In the genomic region with DNA sequence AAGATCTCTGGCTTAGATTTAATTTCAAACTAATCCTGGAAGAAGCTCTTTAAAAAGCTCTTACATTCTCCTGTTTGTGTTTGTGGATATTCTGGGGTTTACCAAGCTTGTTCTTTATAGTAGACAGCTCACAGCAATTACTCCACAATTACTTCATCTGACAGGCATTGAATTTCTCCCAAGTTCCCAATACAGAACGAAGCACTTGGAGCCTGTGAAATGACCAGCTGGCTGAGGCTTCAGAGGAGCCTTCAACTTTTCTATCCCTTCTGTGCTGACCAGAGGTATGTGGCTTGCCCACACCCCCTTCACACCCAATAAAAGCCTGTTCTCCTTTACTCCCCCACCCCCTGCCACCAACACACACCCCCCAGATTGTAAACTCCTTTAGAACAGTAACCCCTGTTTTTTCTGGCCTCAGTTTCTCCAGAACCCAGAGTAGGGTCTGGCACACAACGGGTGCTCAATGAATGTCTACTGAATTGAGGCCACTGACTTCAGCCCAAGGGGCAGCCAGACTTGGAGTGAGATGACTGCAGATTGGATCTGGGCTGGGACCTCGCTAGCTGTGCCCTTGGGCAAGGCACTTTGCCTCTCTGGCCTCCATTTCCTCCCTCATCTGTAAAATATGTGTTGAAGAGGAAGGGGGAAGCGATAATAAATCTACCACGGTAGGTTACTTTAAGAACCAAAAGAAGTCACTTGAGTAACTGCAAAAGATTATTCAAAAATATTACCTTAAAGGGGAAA, we compare ENCODE assay signal across 15 cellular contexts. TPM values are rescaled to one million over a fixed set of nuclear protein-coding genes. Genes with fewer than 3 reads are reported as not detected.
DNase-seq lines count a peak whose midpoint lies in the region; ATAC-seq and TF ChIP-seq lines count a peak whose summit lies in the region.
"Had no signal": no experiment of that assay in that cellular context is flagged by ENCODE, and none has a peak within 500 bp of the region (broad histone marks: within the 10 kb centered on the region; RNA-seq: fewer than 3 reads in every experiment).

No MANE protein-coding gene starts in this region.

- no peak overlapping the region for H2BK15ac ChIP-seq in H9 (ENCODE audit: low read depth, low read length)

- no peak overlapping the region for H3K9ac ChIP-seq in H9 (ENCODE audit: extremely low read depth, insufficient read length, low read length)

- H3K4me2 ChIP-seq in H9 (ENCODE audit: insufficient read depth, insufficient read length, low read length), result peak overlapping the region; percentile 85

- H3K56ac ChIP-seq in H9 (ENCODE audit: insufficient read length, low read depth, low read length), result no peak overlapping the region

- H3K4me3 Mint-ChIP-seq in H9 (peak overlapping the region in 1 of 2 experiments; percentile 3; a peak in 1 of 5 replicates), progenitor cell of endocrine pancreas (ENCODE audit: low read depth) (peak overlapping the region; percentile 24)
- H3K4me3 Mint-ChIP-seq in activated CD4-positive, alpha-beta memory T cell treated with anti-CD3 and anti-CD28 coated beads, Interleukin-2, amount 10 ng/mL, durations not matched to agents 7 days and 5 days, result no peak overlapping the region

- no CpG with 5 or more reads among the region's 5 CpGs for WGBS in H9 (ENCODE audit: extremely low coverage, insufficient read length, low lambda C conversion rate)

- peaks cover 15% of the 10 kb centered on the region for H3K23me2 ChIP-seq in H9 (ENCODE audit: insufficient read length, low read depth, low read length, poor library complexity, severe bottlenecking)

- peaks cover 3% of the 10 kb centered on the region for H4K20me1 ChIP-seq in H9 (ENCODE audit: control insufficient read depth, insufficient read depth, insufficient read length)

- no peak overlapping the region for H3K14ac ChIP-seq in H9 (ENCODE audit: insufficient read depth, low read length)

- no peak overlapping the region for H3K4ac ChIP-seq in H9 (ENCODE audit: low read depth, low read length)

- no peak overlapping the region for H2BK120ac ChIP-seq in H9 (ENCODE audit: low read depth, low read length, poor library complexity, severe bottlenecking)

- H3K23ac ChIP-seq in H9 (ENCODE audit: insufficient read length, low read depth, low read length), result no peak overlapping the region

- no peak overlapping the region for H2AK5ac ChIP-seq in H9 (ENCODE audit: insufficient read length, low read length)

- H3K4me3 ChIP-seq in RWPE2 (ENCODE audit: severe bottlenecking), result no peak overlapping the region
- H3K4me3 ChIP-seq: ascending aorta, mucosa of descending colon had no signal

- H3K79me1 ChIP-seq in H9 (ENCODE audit: insufficient read depth, low read depth, low read length, poor library complexity, severe bottlenecking), result no peaks in the 10 kb centered on the region

- no peak overlapping the region for H2BK20ac ChIP-seq in H9 (ENCODE audit: low read depth, low read length, poor library complexity, severe bottlenecking)

- H3K27me3 Mint-ChIP-seq in H9 (ENCODE audit: low read depth) (peaks cover 35% of the 10 kb centered on the region), progenitor cell of endocrine pancreas (peaks cover 28% of the 10 kb centered on the region)
- H3K27me3 Mint-ChIP-seq in activated CD4-positive, alpha-beta memory T cell treated with anti-CD3 and anti-CD28 coated beads, Interleukin-2, amount 10 ng/mL, durations not matched to agents 7 days and 5 days, result peaks cover 77% of the 10 kb centered on the region

- H3T11ph ChIP-seq in H9 (ENCODE audit: low read length), result no peak overlapping the region

- no peak overlapping the region for H2BK12ac ChIP-seq in H9 (ENCODE audit: insufficient read length, low read depth, low read length)

- no peak overlapping the region for H3K27ac ChIP-seq in H9 (ENCODE audit: insufficient read length, low read depth, low read length)
- peak overlapping the region; percentile 89 for H3K27ac ChIP-seq in RWPE2 (ENCODE audit: poor library complexity, severe bottlenecking)
- H3K27ac ChIP-seq: ascending aorta had no signal

- H3K9me3 ChIP-seq in H9 (ENCODE audit: control insufficient read depth, low read depth, low read length), result no peaks in the 10 kb centered on the region
- no peaks in the 10 kb centered on the region for H3K9me3 ChIP-seq in RWPE2 (ENCODE audit: severe bottlenecking)
- H3K9me3 ChIP-seq: ascending aorta, mucosa of descending colon had no signal

- no peak overlapping the region for H2BK5ac ChIP-seq in H9 (ENCODE audit: insufficient read length, low read length)

- no peak for TF ChIP-seq CTCF in H9 (conservative IDR thresholded peaks at IDR 0.05)
- TF ChIP-seq CTCF in RWPE2 (IDR thresholded peaks at IDR 0.05; ENCODE audit: poor library complexity, severe bottlenecking), result no peak
- TF ChIP-seq CTCF in progenitor cell of endocrine pancreas (IDR thresholded peaks at IDR 0.05; ENCODE audit: unreplicated experiment), result no peak

- H3K4me1 ChIP-seq in H9 (ENCODE audit: insufficient read depth, low read length) (no peaks in the 10 kb centered on the region), RWPE2 (ENCODE audit: insufficient read depth, poor library complexity, severe bottlenecking) (peaks cover 65% of the 10 kb centered on the region)

- H4K91ac ChIP-seq in H9 (ENCODE audit: insufficient read length, low read depth, low read length), result no peak overlapping the region

- H3K36me3 Mint-ChIP-seq in H9 (ENCODE audit: insufficient read depth in 1 of 3, low read depth in 3 of 3) (no peaks in the 10 kb centered on the region), progenitor cell of endocrine pancreas (ENCODE audit: insufficient read depth) (no peaks in the 10 kb centered on the region)
- no peaks in the 10 kb centered on the region for H3K36me3 Mint-ChIP-seq in activated CD4-positive, alpha-beta memory T cell treated with anti-CD3 and anti-CD28 coated beads, Interleukin-2, amount 10 ng/mL, durations not matched to agents 7 days and 5 days (ENCODE audit: low read depth)
- H3K36me3 Mint-ChIP-seq: stimulated activated memory B cell treated with anti-CD40 and anti-IgM and Interleukin-4, amounts not matched to agents 10 μg/mL and 1 μg/mL and 100 μg/mL, for 72 hours had no signal

- H2AFZ ChIP-seq in H9 (ENCODE audit: low read length), result no peak overlapping the region

- H4K5ac ChIP-seq in H9 (ENCODE audit: insufficient read length, low read depth, low read length), result no peak overlapping the region

- H3K36me3 ChIP-seq in RWPE2 (ENCODE audit: low read depth), result no peaks in the 10 kb centered on the region
- H3K36me3 ChIP-seq: ascending aorta had no signal

- H3K27ac Mint-ChIP-seq in H9 (peak overlapping the region in 1 of 3 experiments; percentile 20; a peak in 1 of 7 replicates), progenitor cell of endocrine pancreas (peak overlapping the region; percentile 67)
- no peak overlapping the region for H3K27ac Mint-ChIP-seq in activated CD4-positive, alpha-beta memory T cell treated with anti-CD3 and anti-CD28 coated beads, Interleukin-2, amount 10 ng/mL, durations not matched to agents 7 days and 5 days
- H3K27ac Mint-ChIP-seq: stimulated activated memory B cell treated with anti-CD40 and anti-IgM and Interleukin-4, amounts not matched to agents 10 μg/mL and 1 μg/mL and 100 μg/mL, for 72 hours had no signal

- ATAC-seq in RWPE2 (ENCODE audit: low read depth) (no peak), GM18519 (IDR thresholded peaks at IDR 0.05; ENCODE audit: low FRiP score, unreplicated experiment) (no peak), HG03520 (IDR thresholded peaks at IDR 0.05; ENCODE audit: unreplicated experiment) (no peak)
- ATAC-seq: stimulated activated memory B cell treated with anti-CD40 and anti-IgM and Interleukin-4, amounts not matched to agents 10 μg/mL and 1 μg/mL and 100 μg/mL, for 72 hours had no signal

- H4K8ac ChIP-seq in H9 (replicated peaks; ENCODE audit: insufficient read length, low read depth, low read length), result no peak overlapping the region

- H3K18ac ChIP-seq in H9 (ENCODE audit: insufficient read length, low read depth, low read length), result no peak overlapping the region

- H3K9me3 Mint-ChIP-seq in H9 (no peaks in the 10 kb centered on the region; a peak in 1 of 5 replicates), progenitor cell of endocrine pancreas (ENCODE audit: low read depth) (no peaks in the 10 kb centered on the region)
- no peaks in the 10 kb centered on the region for H3K9me3 Mint-ChIP-seq in activated CD4-positive, alpha-beta memory T cell treated with anti-CD3 and anti-CD28 coated beads, Interleukin-2, amount 10 ng/mL, durations not matched to agents 7 days and 5 days
- H3K9me3 Mint-ChIP-seq: stimulated activated memory B cell treated with anti-CD40 and anti-IgM and Interleukin-4, amounts not matched to agents 10 μg/mL and 1 μg/mL and 100 μg/mL, for 72 hours had no signal

- H3K4me1 Mint-ChIP-seq in H9, result peaks cover 45 to 60% of the 10 kb centered on the region in 2 experiments
- peaks cover 25% of the 10 kb centered on the region for H3K4me1 Mint-ChIP-seq in progenitor cell of endocrine pancreas (ENCODE audit: low read depth)
- peaks cover 41% of the 10 kb centered on the region for H3K4me1 Mint-ChIP-seq in activated CD4-positive, alpha-beta memory T cell treated with anti-CD3 and anti-CD28 coated beads, Interleukin-2, amount 10 ng/mL, durations not matched to agents 7 days and 5 days

- POLR2A ChIA-PET in activated CD4-positive, alpha-beta memory T cell treated with anti-CD3 and anti-CD28 coated beads, Interleukin-2, amount 10 ng/mL, durations not matched to agents 7 days and 5 days (lab: Charles Lee), result interaction anchor here (0.6 to 1.7 kb wide), 2 partner anchors 47 to 186 kb away, joined by 3 to 9 read pairs; no protein-coding TSS in a partner anchor

- CTCF ChIA-PET in activated CD4-positive, alpha-beta memory T cell treated with anti-CD3 and anti-CD28 coated beads, Interleukin-2, amount 10 ng/mL, durations not matched to agents 7 days and 5 days (lab: Charles Lee), result interaction anchor here (6.7 kb wide), 1 partner anchor 73 kb away, joined by 49 read pairs; no protein-coding TSS in a partner anchor

- H3K79me2 ChIP-seq in H9 (ENCODE audit: insufficient read depth, low read length), result no peaks in the 10 kb centered on the region

- no peak for DNase-seq in H9
- no peak for DNase-seq in RWPE2 (ENCODE audit: low spot score)
- DNase-seq in fibroblast of peridontal ligament (ENCODE audit: extremely low read depth), result peak; percentile 43
- no peak for DNase-seq in progenitor cell of endocrine pancreas (ENCODE audit: low spot score, unreplicated experiment)
- no peak for DNase-seq in activated CD4-positive, alpha-beta memory T cell treated with anti-CD3 and anti-CD28 coated beads, Interleukin-2, amount 10 ng/mL, durations not matched to agents 7 days and 5 days
- DNase-seq in NCI-H146 treated with DMSO at 0.1 percent for 48 hours (lab: John Stamatoyannopoulos, UW; ENCODE audit: unreplicated experiment), result no peak
- DNase-seq: DND-41, GOT3, Kasumi-1 had no signal

- H3K27me3 ChIP-seq in H9 (ENCODE audit: insufficient read depth, low read length) (peaks cover 8% of the 10 kb centered on the region; the same call in 1 of the 2 replicates), RWPE2 (ENCODE audit: insufficient read depth, poor library complexity, severe bottlenecking) (no peaks in the 10 kb centered on the region)
- H3K27me3 ChIP-seq: ascending aorta had no signal

RNA-seq across cellular contexts. Expression of a gene that starts 0.7 kb away (rescaled TPM):
- total RNA-seq in H9 (2021) (3.5 and 4.0 TPM in 2 replicates), progenitor cell of endocrine pancreas (4.9 and 5.7 TPM in 2 replicates)
- total RNA-seq in activated CD4-positive, alpha-beta memory T cell treated with anti-CD3 and anti-CD28 coated beads, Interleukin-2, amount 10 ng/mL, durations not matched to agents 7 days and 5 days, result under 1 TPM in 1 of 2 experiments, not detected in 1; 0.10 TPM
- total RNA-seq: activated CD8-positive, alpha-beta memory T cell treated with anti-CD3 and anti-CD28 coated beads for 36 hours; ascending aorta had no signal
